ENCODE assay signal across 8 cellular contexts in genomic region chr20:50837532-50838321, GRCh38. TPM values are rescaled to one million over a fixed set of nuclear protein-coding genes. Genes with fewer than 3 reads are reported as not detected.
DNase-seq lines count a peak whose midpoint lies in the region; ATAC-seq, FAIRE-seq and TF ChIP-seq lines count a peak whose summit lies in the region.

No MANE protein-coding gene starts in this region.

- FAIRE-seq in GM19239 (lab: Jason Lieb, UNC), result no peak

- DNase-seq in astrocyte of the hippocampus (ENCODE audit: low read depth, low spot score), result peak; percentile 91
- no peak for DNase-seq in neural progenitor cell (ENCODE audit: low spot score)
- DNase-seq in SIG-M5 (lab: John Stamatoyannopoulos, UW), result no peak
- DNase-seq in GM19239 (ENCODE audit: insufficient read length, low spot score), result no peak
- DNase-seq in H7, result no peak
- no peak for DNase-seq in DMS53 treated with DMSO at 0.1 percent for 48 hours (lab: John Stamatoyannopoulos, UW; ENCODE audit: unreplicated experiment)

- no peaks in the 10 kb centered on the region for H4K20me1 ChIP-seq in neural progenitor cell (ENCODE audit: low read depth)

- H3K4me3 ChIP-seq in neural progenitor cell (no peak overlapping the region), H7 (ENCODE audit: insufficient read depth, low read depth, low read length) (no peak overlapping the region)

- no peaks in the 10 kb centered on the region for H3K36me3 Mint-ChIP-seq in neural progenitor cell

- H3K27ac ChIP-seq in neural progenitor cell, result no peak overlapping the region

- peaks cover 3% of the 10 kb centered on the region for H3K4me1 Mint-ChIP-seq in neural progenitor cell

- H3K4me3 Mint-ChIP-seq in neural progenitor cell, result no peak overlapping the region

- H3K36me3 ChIP-seq in neural progenitor cell (no peaks in the 10 kb centered on the region), H7 (replicated peaks; ENCODE audit: control insufficient read depth, insufficient read depth, low read length) (no peaks in the 10 kb centered on the region; the same call in 1 of the 2 replicates)

- H3K27me3 Mint-ChIP-seq in neural progenitor cell (ENCODE audit: insufficient read depth, low read depth), result no peaks in the 10 kb centered on the region

- H3K9me3 ChIP-seq in neural progenitor cell (ENCODE audit: low read depth), result no peaks in the 10 kb centered on the region

- ATAC-seq in GM18870 (IDR thresholded peaks at IDR 0.05; ENCODE audit: unreplicated experiment) (peak; percentile 45), HG03103 (IDR thresholded peaks at IDR 0.05; ENCODE audit: low read depth, unreplicated experiment) (peak; percentile 75)

- H2AFZ ChIP-seq in neural progenitor cell (replicated peaks), result no peak overlapping the region

- H3K4me2 ChIP-seq in neural progenitor cell, result no peak overlapping the region

- H3K27me3 ChIP-seq in neural progenitor cell (no peaks in the 10 kb centered on the region), H7 (ENCODE audit: control insufficient read depth, insufficient read depth, low read length) (no peaks in the 10 kb centered on the region)

- no peaks in the 10 kb centered on the region for H3K79me2 ChIP-seq in neural progenitor cell (ENCODE audit: low read depth)

- H3K9me3 Mint-ChIP-seq in neural progenitor cell, result no peaks in the 10 kb centered on the region

- no peak overlapping the region for H3K9ac ChIP-seq in neural progenitor cell

- peak overlapping the region; percentile 83 for H3K27ac Mint-ChIP-seq in neural progenitor cell

- H3F3A ChIP-seq in neural progenitor cell (ENCODE audit: low read depth), result no peaks in the 10 kb centered on the region

- no peak for TF ChIP-seq CTCF in neural progenitor cell (IDR thresholded peaks at IDR 0.05)

- H3K4me1 ChIP-seq in neural progenitor cell, result no peaks in the 10 kb centered on the region

RNA-seq across cellular contexts. Expression of gene BCAS4, which starts 42.9 kb away (rescaled TPM):
- total RNA-seq in neural progenitor cell (ENCODE audit: low replicate concordance), result 15.3 and 24.1 TPM in 2 replicates
- total RNA-seq in H7 (2014; rRNA removed; shearing (Covaris generic)), result 17.6 and 19.3 TPM in 2 replicates
